Comparison of ENCODE assay signal across 19 cellular contexts in the genomic region with DNA sequence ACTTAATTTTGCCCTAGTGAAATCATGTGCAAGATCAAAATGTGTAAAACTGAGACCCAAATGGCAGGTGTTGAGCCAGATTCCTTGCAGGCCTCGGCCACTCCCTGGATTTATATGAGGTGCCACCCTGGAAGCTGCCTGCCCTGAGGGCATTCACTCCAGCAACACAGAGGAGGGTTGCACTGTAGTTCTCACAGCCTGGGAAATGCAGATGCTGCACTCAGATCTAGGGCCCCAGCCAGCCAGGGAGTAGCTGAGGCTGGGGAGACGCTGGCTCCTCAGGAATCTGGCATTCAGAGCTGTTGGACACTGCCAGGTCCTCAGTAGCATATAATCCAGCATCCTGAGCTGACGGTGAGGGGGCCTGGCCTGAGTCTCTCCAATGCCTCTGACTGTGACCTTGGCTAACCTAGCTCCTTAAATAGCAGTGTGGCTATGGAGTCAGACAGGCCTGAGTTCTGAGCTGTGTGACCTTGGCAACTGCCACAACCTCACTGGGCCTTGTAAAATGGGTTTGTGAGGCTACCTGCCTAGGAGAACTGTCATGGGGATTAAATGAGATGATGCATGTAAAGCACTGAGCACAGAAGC. TPM values are rescaled to one million over a fixed set of nuclear protein-coding genes. Genes with fewer than 3 reads are reported as not detected.
DNase-seq lines count a peak whose midpoint lies in the region; ATAC-seq and TF ChIP-seq lines count a peak whose summit lies in the region.
"Had no signal": no experiment of that assay in that cellular context is flagged by ENCODE, and none has a peak within 500 bp of the region (broad histone marks: within the 10 kb centered on the region; RNA-seq: fewer than 3 reads in every experiment).

No MANE protein-coding gene starts in this region.

- peaks cover 7% of the 10 kb centered on the region for H3K36me3 Mint-ChIP-seq in WTC11
- H3K36me3 Mint-ChIP-seq: CD4-positive, alpha-beta memory T cell had no signal

- no peak overlapping the region for H4K8ac ChIP-seq in neuronal stem cell (ENCODE audit: low read depth, low read length)

- H3K14ac ChIP-seq in neuronal stem cell (ENCODE audit: low read length): no peak overlapping the region

- no peaks in the 10 kb centered on the region for H3K79me1 ChIP-seq in neuronal stem cell (ENCODE audit: low read depth, low read length)

- H3K27ac Mint-ChIP-seq in WTC11: no peak overlapping the region
- H3K27ac Mint-ChIP-seq: CD4-positive, alpha-beta memory T cell had no signal

- H3K18ac ChIP-seq in neuronal stem cell (ENCODE audit: low read length): peak overlapping the region; percentile 81

- no peak overlapping the region for H4K91ac ChIP-seq in neuronal stem cell (ENCODE audit: low read depth, low read length, poor library complexity)

- intact Hi-C loops in esophagus squamous epithelium (cut with DNase I): no loop called here

- H3K36me3 ChIP-seq in HEK293 (ENCODE audit: control insufficient read depth in 2 of 2, insufficient read depth in 1 of 2, low read length in 2 of 2) (no peaks in the 10 kb centered on the region), neuronal stem cell (replicated peaks in 1 of 2; ENCODE audit: control insufficient read depth in 2 of 2, insufficient read depth in 2 of 2, low read length in 2 of 2) (no peaks in the 10 kb centered on the region), esophagus squamous epithelium (no peaks in the 10 kb centered on the region)

- H3K27me3 Mint-ChIP-seq in WTC11 (ENCODE audit: low read depth): peaks cover 5% of the 10 kb centered on the region

- H3K4me1 Mint-ChIP-seq in WTC11: peaks cover 12% of the 10 kb centered on the region
- H3K4me1 Mint-ChIP-seq: CD4-positive, alpha-beta memory T cell had no signal

- H2AK5ac ChIP-seq in neuronal stem cell (ENCODE audit: low read depth, low read length): peak overlapping the region; percentile 19

- H3K4me3 ChIP-seq in HEK293 (ENCODE audit: low read depth, low read length) (no peak overlapping the region), neuronal stem cell (ENCODE audit: low read length in 2 of 2) (no peak overlapping the region), esophagus squamous epithelium (no peak overlapping the region)
- H3K4me3 ChIP-seq: GM12878, K562 had no signal

- TF ChIP-seq CTCF in HEK293 (tag by site-specific recombination; IDR thresholded peaks at IDR 0.05) (no peak), WTC11 (IDR thresholded peaks at IDR 0.05) (no peak), esophagus squamous epithelium (IDR thresholded peaks at IDR 0.05) (no peak)

- no peak overlapping the region for H3K9ac ChIP-seq in neuronal stem cell (ENCODE audit: low read depth, low read length, poor library complexity)

- H3K9me3 ChIP-seq in HEK293 (ENCODE audit: control insufficient read depth, insufficient read depth, low read depth, low read length) (no peaks in the 10 kb centered on the region), neuronal stem cell (replicated peaks in 1 of 2; ENCODE audit: control insufficient read depth in 2 of 2, insufficient read depth in 1 of 2, low read depth in 1 of 2, low read length in 2 of 2) (no peaks in the 10 kb centered on the region), esophagus squamous epithelium (no peaks in the 10 kb centered on the region)

- POLR2A ChIA-PET in HEK293 (lab: Yijun Ruan, JAX) (no interaction called here), WTC11 (lab: Charles Lee) (interaction anchor here (0.9 kb wide), 1 partner anchor 16 kb away, joined by 3 read pairs; no protein-coding TSS in a partner anchor)

- H2BK12ac ChIP-seq in neuronal stem cell (ENCODE audit: low read length): no peak overlapping the region

- H2BK5ac ChIP-seq in neuronal stem cell (ENCODE audit: low read length): no peak overlapping the region

- no peak overlapping the region for H3K27ac ChIP-seq in HEK293 (ENCODE audit: extremely low read depth, low read depth, low read length)
- no peak overlapping the region for H3K27ac ChIP-seq in neuronal stem cell (replicated peaks; ENCODE audit: low read length)
- no peak overlapping the region for H3K27ac ChIP-seq in esophagus squamous epithelium

- no peak overlapping the region for H3K4me3 Mint-ChIP-seq in WTC11

- peak; percentile 56 for DNase-seq in NCI-H345 (lab: John Stamatoyannopoulos, UW)
- DNase-seq in NCI-H345 treated with DMSO at 0.1 percent for 48 hours (lab: John Stamatoyannopoulos, UW; ENCODE audit: unreplicated experiment): no peak
- DNase-seq in WTC11 (ENCODE audit: low spot score): no peak
- no peak for DNase-seq in neuronal stem cell (ENCODE audit: low spot score)
- no peak for DNase-seq in esophagus squamous epithelium (lab: John Stamatoyannopoulos, UW)
- no peak for DNase-seq in OCI-M2 (lab: John Stamatoyannopoulos, UW; ENCODE audit: unreplicated experiment)
- DNase-seq: CD4-positive, alpha-beta memory T cell; GDM1; NCI-H1048; NCI-H1436 treated with DMSO at 0.1 percent for 48 hours; NCI-H2081 treated with DMSO at 0.1 percent for 48 hours; NCI-H446; SHP77 treated with DMSO at 0.1 percent for 48 hours had no signal

- ATAC-seq in WTC11 (peak; percentile 37), HG02840 (IDR thresholded peaks at IDR 0.05; ENCODE audit: low FRiP score, unreplicated experiment) (no peak)
- ATAC-seq: GM12878, HCT116, K562 had no signal

- H3K27me3 ChIP-seq in neuronal stem cell (ENCODE audit: control insufficient read depth in 3 of 3, insufficient read depth in 3 of 3, low read depth in 1 of 3, low read length in 3 of 3) (no peaks in the 10 kb centered on the region), esophagus squamous epithelium (no peaks in the 10 kb centered on the region)

- CTCF ChIA-PET in HEK293 (lab: Yijun Ruan, JAX): interaction anchor here (1.0 to 1.5 kb wide), 4 partner anchors 14 to 113 kb away, joined by 3 to 4 read pairs (median 3); no protein-coding TSS in a partner anchor
- CTCF ChIA-PET in WTC11 (lab: Charles Lee): interaction anchor here (0.8 to 1.7 kb wide), 4 partner anchors 41 to 251 kb away, joined by 3 to 6 read pairs (median 3); no protein-coding TSS in a partner anchor

- H2BK120ac ChIP-seq in neuronal stem cell (ENCODE audit: low read depth, low read length): no peak overlapping the region

- H2AFZ ChIP-seq in neuronal stem cell (ENCODE audit: low read length): no peak overlapping the region

- no peak for TF ChIP-seq POLR2A in esophagus squamous epithelium (IDR thresholded peaks at IDR 0.05)

- H2BK15ac ChIP-seq in neuronal stem cell (ENCODE audit: low read length): peak overlapping the region; percentile 69

- no peaks in the 10 kb centered on the region for H3K4me1 ChIP-seq in HEK293 (ENCODE audit: control insufficient read depth, insufficient read depth, low read length)
- no peaks in the 10 kb centered on the region for H3K4me1 ChIP-seq in neuronal stem cell (ENCODE audit: control insufficient read depth in 2 of 2, insufficient read depth in 1 of 2, low read depth in 1 of 2, low read length in 2 of 2)
- peaks cover 0 to 8% (median 0%) of the 10 kb centered on the region in 3 donors for H3K4me1 ChIP-seq in esophagus squamous epithelium

- H3K23ac ChIP-seq in neuronal stem cell (ENCODE audit: low read depth, low read length, poor library complexity): no peak overlapping the region

- no peak overlapping the region for H3K4ac ChIP-seq in neuronal stem cell (ENCODE audit: low read length)

- no peak overlapping the region for H3K4me2 ChIP-seq in neuronal stem cell (ENCODE audit: insufficient read depth, low read length, poor library complexity, severe bottlenecking)

- H3K9me3 Mint-ChIP-seq in WTC11: peaks cover 10% of the 10 kb centered on the region
- H3K9me3 Mint-ChIP-seq: CD4-positive, alpha-beta memory T cell had no signal

- WGBS in neuronal stem cell (ENCODE audit: extremely low coverage in 2 of 2, insufficient read length in 2 of 2, insufficient replicate concordance in 1 of 2), 2 donors: no CpG with 5 or more reads among the region's 3 CpGs
- 0% methylated on average over 1 of the region's 3 CpGs; no CpG with 5 or more reads in 1 of the 2 donors for WGBS in esophagus squamous epithelium, 2 donors

TF ChIP-seq in HEK293, 187 proteins besides CTCF, POLR2A, EP300 and RAD21 (continues in another document):
- TF ChIP-seq ZBTB20 (tag by site-specific recombination; IDR thresholded peaks at IDR 0.05) (peak; percentile 53; the same call in 1 of the 2 replicates), SP2 (tag by site-specific recombination; IDR thresholded peaks at IDR 0.05) (no peak), ZNF530 (tag by site-specific recombination; IDR thresholded peaks at IDR 0.05; ENCODE audit: low read depth) (no peak), ZNF394 (tag by site-specific recombination; IDR thresholded peaks at IDR 0.05; ENCODE audit: borderline replicate concordance) (peak; percentile 67; the same call in 1 of the 2 replicates)

TF ChIP-seq in WTC11, 78 proteins besides CTCF, POLR2A, EP300 and RAD21 (continues in another document):
- no peak for TF ChIP-seq ZBTB21 (CRISPR knock-in tag; IDR thresholded peaks at IDR 0.05; ENCODE audit: borderline replicate concordance)
- TF ChIP-seq GTF2I (CRISPR knock-in tag; conservative IDR thresholded peaks at IDR 0.05): no peak
- TF ChIP-seq, protein P1, sequence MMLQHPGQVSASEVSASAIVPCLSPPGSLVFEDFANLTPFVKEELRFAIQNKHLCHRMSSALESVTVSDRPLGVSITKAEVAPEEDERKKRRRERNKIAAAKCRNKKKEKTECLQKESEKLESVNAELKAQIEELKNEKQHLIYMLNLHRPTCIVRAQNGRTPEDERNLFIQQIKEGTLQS (CRISPR knock-in tag; conservative IDR thresholded peaks at IDR 0.05): no peak
- TF ChIP-seq, protein P2, sequence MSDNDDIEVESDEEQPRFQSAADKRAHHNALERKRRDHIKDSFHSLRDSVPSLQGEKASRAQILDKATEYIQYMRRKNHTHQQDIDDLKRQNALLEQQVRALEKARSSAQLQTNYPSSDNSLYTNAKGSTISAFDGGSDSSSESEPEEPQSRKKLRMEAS (CRISPR knock-in tag; IDR thresholded peaks at IDR 0.05): no peak
- no peak for TF ChIP-seq E2F4 (CRISPR knock-in tag; IDR thresholded peaks at IDR 0.05; ENCODE audit: borderline replicate concordance, low read depth)
- TF ChIP-seq ZNF138 (CRISPR knock-in tag; conservative IDR thresholded peaks at IDR 0.05): no peak
- TF ChIP-seq IRF2 (CRISPR knock-in tag; IDR thresholded peaks at IDR 0.05; ENCODE audit: borderline replicate concordance, low read depth): no peak
- no peak for TF ChIP-seq FOXJ3 (CRISPR knock-in tag; IDR thresholded peaks at IDR 0.05; ENCODE audit: borderline replicate concordance)
- TF ChIP-seq RORB (CRISPR knock-in tag; IDR thresholded peaks at IDR 0.05): no peak

RNA-seq across cellular contexts. Expression of gene KCNMB1, which starts 8.7 kb away (rescaled TPM):
- total RNA-seq in WTC11 (2021) (0.16 to 0.24 TPM (median 0.21 TPM) in 3 replicates), esophagus squamous epithelium (1 to 10 TPM in 3 of 4 donors, under 1 TPM in 1; 0.38 to 9.3 (median 2.4) TPM)
- 0.10 TPM for polyA plus RNA-seq in neuronal stem cell (2013, experiment 1 of 2)
- polyA plus RNA-seq in neuronal stem cell (2013, experiment 2 of 2): 0.07 TPM
- total RNA-seq: A172; CD4-positive, alpha-beta memory T cell; K562 had no signal
- polyA plus RNA-seq: CD4-positive, alpha-beta memory T cell; K562 had no signal
